Comparison of ENCODE assay signal across 22 cellular contexts in genomic region chr16:74761665-74762064, GRCh38. TPM values are rescaled to one million over a fixed set of nuclear protein-coding genes. Genes with fewer than 3 reads are reported as not detected.
DNase-seq lines count a peak whose midpoint lies in the region; ATAC-seq and TF ChIP-seq lines count a peak whose summit lies in the region.
"Had no signal": no experiment of that assay in that cellular context is flagged by ENCODE, and none has a peak within 500 bp of the region (broad histone marks: within the 10 kb centered on the region; RNA-seq: fewer than 3 reads in every experiment).

No MANE protein-coding gene starts in this region.

- H3K36me3 ChIP-seq in PC-3 (ENCODE audit: low read depth, low read length): no peaks in the 10 kb centered on the region
- H3K36me3 ChIP-seq: BLaER1 treated with 17β-estradiol and CSF1 and Interleukin-3, amounts not matched to agents 10 nM and 100 nM had no signal

- no peak overlapping the region for H3K9ac ChIP-seq in PC-3 (ENCODE audit: low read length)
- H3K9ac ChIP-seq: BLaER1 treated with 17β-estradiol and CSF1 and Interleukin-3, amounts not matched to agents 10 nM and 100 nM had no signal

- H3F3A ChIP-seq in PC-3 (ENCODE audit: low read length, unreplicated experiment): no peaks in the 10 kb centered on the region

- H3K9me3 ChIP-seq in PC-3 (ENCODE audit: low read length): no peaks in the 10 kb centered on the region
- H3K9me3 ChIP-seq: BLaER1 treated with 17β-estradiol and CSF1 and Interleukin-3, amounts not matched to agents 10 nM and 100 nM had no signal

- H3K9me2 ChIP-seq in PC-3 (replicated peaks; ENCODE audit: low read length): no peaks in the 10 kb centered on the region

- H3K36me3 Mint-ChIP-seq in Calu3 (ENCODE audit: insufficient read depth, unreplicated experiment) (peaks cover 50% of the 10 kb centered on the region), glutamatergic neuron (ENCODE audit: unreplicated experiment) (no peaks in the 10 kb centered on the region)
- H3K36me3 Mint-ChIP-seq: CD4-positive, alpha-beta memory T cell; CD8-positive, alpha-beta memory T cell had no signal

- H3K4me2 ChIP-seq in PC-3 (ENCODE audit: low read length): peak overlapping the region; percentile 3; the same call in 1 of the 2 replicates
- H3K4me2 ChIP-seq: BLaER1 treated with 17β-estradiol and CSF1 and Interleukin-3, amounts not matched to agents 10 nM and 100 nM had no signal

- H3K4me1 ChIP-seq in PC-3 (ENCODE audit: insufficient read depth, low read length): peaks cover 23% of the 10 kb centered on the region

- peak overlapping the region; percentile 67 for H3K27ac ChIP-seq in PC-3 (ENCODE audit: low read length)
- H3K27ac ChIP-seq: BLaER1 treated with 17β-estradiol and CSF1 and Interleukin-3, amounts not matched to agents 10 nM and 100 nM; C4-2B had no signal

- H3K27me3 Mint-ChIP-seq in Calu3 (ENCODE audit: unreplicated experiment) (no peaks in the 10 kb centered on the region), glutamatergic neuron (ENCODE audit: unreplicated experiment) (peaks cover 3% of the 10 kb centered on the region)

- no peaks in the 10 kb centered on the region for H3K79me2 ChIP-seq in PC-3 (ENCODE audit: low read length)

- DNase-seq in Calu3 (no peak), HCEC 1CT (peak; percentile 27), PC-3 (peak; percentile 42), renal cortical epithelial cell (ENCODE audit: low read depth) (peak; percentile 15), glutamatergic neuron (no peak), NCI-H345 treated with DMSO at 0.1 percent for 48 hours (lab: John Stamatoyannopoulos, UW; ENCODE audit: unreplicated experiment) (no peak), DMS153 treated with DMSO at 0.1 percent for 48 hours (lab: John Stamatoyannopoulos, UW; ENCODE audit: unreplicated experiment) (no peak)
- DNase-seq: 8988T; AML-193; CD4-positive, alpha-beta memory T cell; CD8-positive, alpha-beta memory T cell; COR-L47; DMS53; DMS79; DND-41; EL; GF-D8 had no signal

- POLR2A ChIA-PET in PC-3 (lab: Charles Lee; ENCODE audit: unreplicated experiment): no interaction called here

- TF ChIP-seq CTCF in Calu3 (IDR thresholded peaks at IDR 0.05; ENCODE audit: unreplicated experiment): no peak
- TF ChIP-seq CTCF in PC-3 (conservative IDR thresholded peaks at IDR 0.05; ENCODE audit: low read depth, low read length): no peak
- TF ChIP-seq CTCF in glutamatergic neuron (IDR thresholded peaks at IDR 0.05; ENCODE audit: partially characterized antibody, unreplicated experiment): no peak

- intact Hi-C loops in Calu3 (cut with micrococcal nuclease; ENCODE audit: unreplicated experiment): no loop called here
- intact Hi-C loops in PC-3 (cut with micrococcal nuclease): no loop called here

- H3K4me1 Mint-ChIP-seq in Calu3 (ENCODE audit: low read depth, unreplicated experiment) (peaks cover 62% of the 10 kb centered on the region), glutamatergic neuron (ENCODE audit: low read depth, unreplicated experiment) (no peaks in the 10 kb centered on the region)
- H3K4me1 Mint-ChIP-seq: B cell; CD4-positive, alpha-beta memory T cell; CD8-positive, alpha-beta memory T cell had no signal

- CTCF ChIA-PET in Calu3 (lab: Charles Lee) (interaction anchor here (1.3 kb wide), 1 partner anchor 13 kb away, joined by 6 read pairs; the partner anchor contains the start of gene FA2H), PC-3 (lab: Charles Lee) (no interaction called here)

- H2AFZ ChIP-seq in PC-3 (ENCODE audit: low read length): no peak overlapping the region

- no peak overlapping the region for H3K4me3 ChIP-seq in PC-3 (ENCODE audit: low read length)
- H3K4me3 ChIP-seq: BLaER1 treated with 17β-estradiol and CSF1 and Interleukin-3, amounts not matched to agents 10 nM and 100 nM had no signal

- BruUV-seq in Calu3 (replicated peaks; lab: Mats Ljungman, UMichigan) (no TSS peak), PC-3 (replicated peaks; lab: Mats Ljungman, UMichigan) (no TSS peak)

- no peaks in the 10 kb centered on the region for H3K9me3 Mint-ChIP-seq in Calu3 (ENCODE audit: low read depth, unreplicated experiment)
- H3K9me3 Mint-ChIP-seq in glutamatergic neuron (ENCODE audit: unreplicated experiment): peaks cover 2% of the 10 kb centered on the region
- H3K9me3 Mint-ChIP-seq: CD8-positive, alpha-beta memory T cell had no signal

- H3K4me3 Mint-ChIP-seq in Calu3 (ENCODE audit: low read depth, unreplicated experiment): no peak overlapping the region
- no peak overlapping the region for H3K4me3 Mint-ChIP-seq in glutamatergic neuron (ENCODE audit: unreplicated experiment)
- H3K4me3 Mint-ChIP-seq: B cell; CD4-positive, alpha-beta memory T cell; CD8-positive, alpha-beta memory T cell had no signal

- H3K27me3 ChIP-seq in PC-3 (ENCODE audit: low read length): no peaks in the 10 kb centered on the region
- H3K27me3 ChIP-seq: BLaER1 treated with 17β-estradiol and CSF1 and Interleukin-3, amounts not matched to agents 10 nM and 100 nM had no signal

- no peaks in the 10 kb centered on the region for H4K20me1 ChIP-seq in PC-3 (ENCODE audit: low read length)
- H4K20me1 ChIP-seq: BLaER1 treated with 17β-estradiol and CSF1 and Interleukin-3, amounts not matched to agents 10 nM and 100 nM had no signal

- ATAC-seq in PC-3: peak; percentile 68
- ATAC-seq in GM18517 (IDR thresholded peaks at IDR 0.05; ENCODE audit: unreplicated experiment): no peak

- H3K27ac Mint-ChIP-seq in Calu3 (ENCODE audit: unreplicated experiment) (peak overlapping the region; percentile 98), glutamatergic neuron (ENCODE audit: unreplicated experiment) (no peak overlapping the region)
- H3K27ac Mint-ChIP-seq: B cell; CD4-positive, alpha-beta memory T cell; CD8-positive, alpha-beta memory T cell had no signal

RNA-seq across cellular contexts. Expression of gene FA2H, which starts 13.0 kb away (rescaled TPM):
- total RNA-seq in Calu3 (2022): 74.2 and 122 TPM in 2 replicates
- total RNA-seq in PC-3 (2014; rRNA removed): 3.9 and 6.2 TPM in 2 replicates
- total RNA-seq in renal cortical epithelial cell: 0.20 and 1.7 TPM in 2 replicates
- not detected for total RNA-seq in glutamatergic neuron (ENCODE audit: unreplicated experiment)
- total RNA-seq: CD8-positive, alpha-beta memory T cell; Daoy had no signal

Comparison
In these comparisons a context has a peak if more than half of its experiments do, and no peak if none do; other contexts are left out.
1. DNase-seq: peak in HCEC 1CT (single experiment), PC-3 (single experiment) and renal cortical epithelial cell (single experiment); none in Calu3 (single experiment), glutamatergic neuron (single experiment), NCI-H345 treated with DMSO at 0.1 percent for 48 hours (single experiment) and DMS153 treated with DMSO at 0.1 percent for 48 hours (single experiment).
2. RNA of gene FA2H, which starts 13.0 kb away (total RNA-seq): 74.2 to 122 TPM in Calu3; 3.9 to 6.2 TPM in PC-3, 0.20 to 1.7 TPM in renal cortical epithelial cell and not detected in glutamatergic neuron (single experiment); every median in the first group is over 10 times any median in the second.